8 cellular contexts compared by ENCODE assay signal in the genomic region with DNA sequence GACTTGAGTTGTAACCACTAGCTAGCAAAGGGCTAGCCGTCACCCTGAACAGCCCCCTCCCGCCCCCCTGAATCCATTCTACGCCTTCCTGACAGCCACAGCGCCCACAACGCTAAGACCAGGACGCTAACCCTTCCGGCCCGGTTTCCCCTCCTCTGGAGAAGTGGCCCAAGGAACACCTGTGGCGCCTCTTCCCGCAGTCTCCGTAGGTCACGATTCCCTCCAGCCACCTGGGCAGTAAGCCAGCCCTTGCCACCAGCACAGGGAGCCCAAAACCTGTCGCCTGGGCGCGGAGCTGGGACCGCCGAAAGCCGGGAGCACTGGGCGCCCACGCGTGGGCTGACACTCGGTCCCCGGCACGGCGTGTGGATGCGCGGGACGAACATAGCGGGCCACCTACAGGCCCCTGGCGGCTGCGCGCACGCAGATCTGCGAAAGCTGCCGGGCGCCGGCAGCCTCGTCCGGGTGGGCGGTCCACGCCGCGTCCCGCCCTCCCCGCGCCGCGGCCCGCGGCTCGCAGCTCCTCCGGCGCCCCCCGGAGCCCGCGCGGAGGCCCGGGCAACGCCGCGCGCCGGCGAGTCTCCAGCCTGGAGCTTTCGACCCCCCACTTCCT. TPM values are rescaled to one million over a fixed set of nuclear protein-coding genes. Genes with fewer than 3 reads are reported as not detected.
DNase-seq lines count a peak whose midpoint lies in the region; ATAC-seq and TF ChIP-seq lines count a peak whose summit lies in the region.

No MANE protein-coding gene starts in this region.

- peak overlapping the region; percentile 96 for H3K9ac ChIP-seq in mucosa of rectum (ENCODE audit: low read depth in 1 of 2, low read length in 2 of 2)

- H3K4me1 ChIP-seq in mucosa of rectum (ENCODE audit: control insufficient read depth in 2 of 2, insufficient read depth in 2 of 2, low read length in 2 of 2) (peaks cover 59 to 61% of the 10 kb centered on the region in 2 donors), tibial nerve (peaks cover 0 to 78% (median 49%) of the 10 kb centered on the region in 4 donors)

- no peak for TF ChIP-seq EP300 in tibial nerve (IDR thresholded peaks at IDR 0.05)

- H3K27ac ChIP-seq in mucosa of rectum (ENCODE audit: low read depth in 2 of 2, low read length in 2 of 2) (peak overlapping the region; percentile 97 to 99), tibial nerve (peak overlapping the region; percentile 87 to 99 (median 95))

- H3K36me3 Mint-ChIP-seq in endothelial cell (ENCODE audit: low read depth, unreplicated experiment): peaks cover 7% of the 10 kb centered on the region

- DNase-seq in EH (ENCODE audit: low read depth): peak; percentile 64
- DNase-seq in activated CD4-positive, alpha-beta T cell treated with anti-CD3 and anti-CD28 coated beads, Interleukin-2, amount 50 U/mL, for 1 hour: peak; percentile 53
- DNase-seq in endothelial cell (ENCODE audit: low spot score): no peak
- peak in 1 of 2 donors; percentile 30 for DNase-seq in tibial nerve (ENCODE audit: low spot score in 2 of 2)
- no peak for DNase-seq in MV-4-11 (lab: John Stamatoyannopoulos, UW)

- peaks cover 4% of the 10 kb centered on the region for H3K4me1 Mint-ChIP-seq in endothelial cell (ENCODE audit: unreplicated experiment)

- H3K4me3 ChIP-seq in mucosa of rectum (ENCODE audit: low read length in 2 of 2) (peak overlapping the region; percentile 87 to 92), tibial nerve (peak overlapping the region; percentile 56 to 97 (median 89))

- peaks cover 39 to 41% of the 10 kb centered on the region in 2 donors for H3K36me3 ChIP-seq in mucosa of rectum (ENCODE audit: control insufficient read depth in 2 of 2, insufficient read depth in 2 of 2, low read length in 2 of 2)
- H3K36me3 ChIP-seq in tibial nerve: peaks cover 0 to 30% (median 29%) of the 10 kb centered on the region in 3 donors

- H3K9me3 ChIP-seq in mucosa of rectum (ENCODE audit: control insufficient read depth in 2 of 2, low read length in 2 of 2) (no peaks in the 10 kb centered on the region), tibial nerve (no peaks in the 10 kb centered on the region)

- no peaks in the 10 kb centered on the region for H3K9me3 Mint-ChIP-seq in endothelial cell (ENCODE audit: unreplicated experiment)

- ATAC-seq in GM21381 (IDR thresholded peaks at IDR 0.05; ENCODE audit: unreplicated experiment): peak; percentile 21
- ATAC-seq in HG03571 (IDR thresholded peaks at IDR 0.05; ENCODE audit: unreplicated experiment): peak; percentile 19

- no peak overlapping the region for H3K27ac Mint-ChIP-seq in endothelial cell (ENCODE audit: unreplicated experiment)

- WGBS in tibial nerve, 2 donors: 0% methylated on average over 8 to 10 of the region's 65 CpGs

- TF ChIP-seq CTCF in endothelial cell (IDR thresholded peaks at IDR 0.05; ENCODE audit: unreplicated experiment): peak; percentile 11
- TF ChIP-seq CTCF in tibial nerve (IDR thresholded peaks at IDR 0.05): peak in 1 of 5 experiments; percentile 33

- peak overlapping the region; percentile 77 for H3K4me3 Mint-ChIP-seq in endothelial cell (ENCODE audit: unreplicated experiment)

- no peak for TF ChIP-seq POLR2A in tibial nerve (IDR thresholded peaks at IDR 0.05)

- peaks cover 2% of the 10 kb centered on the region for H3K27me3 Mint-ChIP-seq in endothelial cell (ENCODE audit: unreplicated experiment)

- H3K27me3 ChIP-seq in mucosa of rectum (ENCODE audit: control insufficient read depth in 2 of 2, insufficient read depth in 2 of 2, low read length in 2 of 2) (no peaks in the 10 kb centered on the region), tibial nerve (no peaks in the 10 kb centered on the region)

RNA-seq across cellular contexts. Expression of gene IRF1, which starts 0.6 kb away (rescaled TPM):
- total RNA-seq in endothelial cell (ENCODE audit: unreplicated experiment) (7.1 TPM), tibial nerve (10 to 100 TPM; 15.1 to 36.9 (median 28.4) TPM)

RNA-seq across cellular contexts. Expression of gene IL5, which starts 53.3 kb away (rescaled TPM):
- total RNA-seq in endothelial cell (ENCODE audit: unreplicated experiment) (not detected), tibial nerve (not detected)

Comparison
In these comparisons a context has a peak if more than half of its experiments do, and no peak if none do; other contexts are left out.
1. DNase-seq: peak in EH (single experiment) and activated CD4-positive, alpha-beta T cell treated with anti-CD3 and anti-CD28 coated beads, Interleukin-2, amount 50 U/mL, for 1 hour (single experiment); none in endothelial cell (single experiment) and MV-4-11 (single experiment).